Comparison of ENCODE assay signal across 8 cellular contexts in the genomic region with DNA sequence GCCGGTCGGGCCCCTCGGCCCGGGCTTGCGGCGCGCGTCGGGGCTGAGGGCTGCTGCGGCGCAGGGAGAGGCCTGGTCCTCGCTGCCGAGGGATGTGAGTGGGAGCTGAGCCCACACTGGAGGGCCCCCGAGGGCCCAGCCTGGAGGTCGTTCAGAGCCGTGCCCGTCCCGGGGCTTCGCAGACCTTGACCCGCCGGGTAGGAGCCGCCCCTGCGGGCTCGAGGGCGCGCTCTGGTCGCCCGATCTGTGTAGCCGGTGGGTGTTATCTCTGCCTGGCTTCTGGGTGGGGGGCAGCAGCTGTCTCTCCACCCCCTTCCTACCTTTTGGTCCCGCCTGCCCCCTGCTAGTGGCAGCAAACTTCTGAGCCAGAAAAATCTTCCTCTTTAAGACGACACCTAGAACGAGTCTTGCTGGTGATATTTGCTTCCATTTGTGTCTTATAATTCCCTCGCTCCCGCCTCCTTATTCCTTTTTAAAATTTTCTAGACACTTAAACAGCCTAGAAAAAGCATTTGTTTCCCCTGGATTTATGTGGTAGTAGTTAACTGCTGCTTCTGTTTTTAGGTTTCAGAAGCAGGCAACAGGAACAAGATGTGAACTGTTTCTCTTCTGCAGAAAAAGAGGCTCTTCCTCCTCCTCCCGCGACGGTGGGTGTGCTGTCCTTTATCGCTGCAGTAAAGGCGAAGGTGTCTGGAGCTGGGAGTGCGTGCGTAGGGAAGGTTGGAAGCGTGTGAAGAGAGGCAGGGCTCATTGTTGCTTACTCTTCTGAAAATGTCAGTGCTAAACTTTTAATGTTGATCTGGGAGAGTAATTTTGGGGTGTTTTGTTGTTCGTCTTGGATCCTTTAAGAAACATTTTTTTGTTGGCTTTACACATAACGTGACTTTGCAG. TPM values are rescaled to one million over a fixed set of nuclear protein-coding genes. Genes with fewer than 3 reads are reported as not detected.
DNase-seq lines count a peak whose midpoint lies in the region; ATAC-seq and TF ChIP-seq lines count a peak whose summit lies in the region.

No MANE protein-coding gene starts in this region.

- H3K4me3 ChIP-seq in GM12865 (ENCODE audit: low read depth, low read length), result peak overlapping the region; percentile 86

- no peak overlapping the region for H3K4me3 Mint-ChIP-seq in activated naive CD4-positive, alpha-beta T cell treated with anti-CD3 and anti-CD28 coated beads for 36 hours
- H3K4me3 Mint-ChIP-seq in nephron progenitor cell, result peak overlapping the region; percentile 92

- H3K36me3 Mint-ChIP-seq in activated naive CD4-positive, alpha-beta T cell treated with anti-CD3 and anti-CD28 coated beads for 36 hours (ENCODE audit: low read depth), result peaks cover 26% of the 10 kb centered on the region
- no peaks in the 10 kb centered on the region for H3K36me3 Mint-ChIP-seq in nephron progenitor cell (ENCODE audit: low read depth)

- ATAC-seq in HG03039 (IDR thresholded peaks at IDR 0.05; ENCODE audit: unreplicated experiment), result peak; percentile 21

- TF ChIP-seq CTCF in GM12865 (IDR thresholded peaks at IDR 0.05; ENCODE audit: insufficient read depth, low read depth, low read length, missing control alignments), result no peak
- TF ChIP-seq CTCF in nephron progenitor cell (IDR thresholded peaks at IDR 0.05), result no peak

- CTCF ChIA-PET in activated naive CD4-positive, alpha-beta T cell treated with anti-CD3 and anti-CD28 coated beads for 36 hours (lab: Charles Lee), result interaction anchor here (0.9 to 7.6 kb wide), 10 partner anchors 8 to 235 kb away, joined by 3 to 92 read pairs (median 5); a partner anchor contains a TSS

- peaks cover 38% of the 10 kb centered on the region for H3K4me1 Mint-ChIP-seq in activated naive CD4-positive, alpha-beta T cell treated with anti-CD3 and anti-CD28 coated beads for 36 hours (ENCODE audit: low read depth)
- H3K4me1 Mint-ChIP-seq in nephron progenitor cell, result peaks cover 22% of the 10 kb centered on the region

- peak overlapping the region; percentile 97 for H3K27ac Mint-ChIP-seq in activated naive CD4-positive, alpha-beta T cell treated with anti-CD3 and anti-CD28 coated beads for 36 hours
- H3K27ac Mint-ChIP-seq in nephron progenitor cell, result peak overlapping the region; percentile 79

- no peaks in the 10 kb centered on the region for H3K27me3 Mint-ChIP-seq in activated naive CD4-positive, alpha-beta T cell treated with anti-CD3 and anti-CD28 coated beads for 36 hours (ENCODE audit: low read depth)
- peaks cover 4% of the 10 kb centered on the region for H3K27me3 Mint-ChIP-seq in nephron progenitor cell (ENCODE audit: low read depth, poor library complexity)

- intact Hi-C loops in activated naive CD4-positive, alpha-beta T cell treated with anti-CD3 and anti-CD28 coated beads for 36 hours (cut with micrococcal nuclease), result loop anchor here (1.0 to 10.0 kb wide), 17 partner anchors 15 to 1769 kb away; a partner anchor contains a TSS

- H3K9me3 Mint-ChIP-seq in activated naive CD4-positive, alpha-beta T cell treated with anti-CD3 and anti-CD28 coated beads for 36 hours, result no peaks in the 10 kb centered on the region
- no peaks in the 10 kb centered on the region for H3K9me3 Mint-ChIP-seq in nephron progenitor cell

- DNase-seq in GM12865 (ENCODE audit: low read depth) (peak; percentile 60), NOMO-1 treated with DMSO at 0.1 percent for 48 hours (lab: John Stamatoyannopoulos, UW; ENCODE audit: unreplicated experiment) (peak; percentile 38), foreskin melanocyte (peak; percentile 32), nephron progenitor cell (peak; percentile 49), NCI-H2107 treated with DMSO at 0.1 percent for 48 hours (lab: John Stamatoyannopoulos, UW; ENCODE audit: unreplicated experiment) (no peak), NCI-H1930 (lab: John Stamatoyannopoulos, UW) (no peak)
- DNase-seq in activated naive CD4-positive, alpha-beta T cell treated with anti-CD3 and anti-CD28 coated beads for 36 hours, result peak; percentile 38

RNA-seq across cellular contexts. Expression of a gene that starts 0.5 kb away (rescaled TPM):
- total RNA-seq in activated naive CD4-positive, alpha-beta T cell treated with anti-CD3 and anti-CD28 coated beads for 36 hours, result 10 to 100 TPM; 46.8 to 51.0 TPM

Comparison
In these comparisons a context has a peak if more than half of its experiments do, and no peak if none do; other contexts are left out.
1. DNase-seq: peak in GM12865 (single experiment), NOMO-1 treated with DMSO at 0.1 percent for 48 hours (single experiment), activated naive CD4-positive, alpha-beta T cell treated with anti-CD3 and anti-CD28 coated beads for 36 hours (single experiment), foreskin melanocyte (single experiment) and nephron progenitor cell (single experiment); none in NCI-H2107 treated with DMSO at 0.1 percent for 48 hours (single experiment) and NCI-H1930 (0 of 2).